In genomic region chr20:63876489-63877036, GRCh38 we compare ENCODE assay signal across 21 cellular contexts. TPM values are rescaled to one million over a fixed set of nuclear protein-coding genes. Genes with fewer than 3 reads are reported as not detected.
DNase-seq lines count a peak whose midpoint lies in the region; ATAC-seq and TF ChIP-seq lines count a peak whose summit lies in the region.
"Had no signal": no experiment of that assay in that cellular context is flagged by ENCODE, and none has a peak within 500 bp of the region (broad histone marks: within the 10 kb centered on the region; RNA-seq: fewer than 3 reads in every experiment).

No MANE protein-coding gene starts in this region.

- H3K9me3 Mint-ChIP-seq in CD14-positive monocyte (peaks cover 0 to 2% (median 0%) of the 10 kb centered on the region in 7 donors), nephron progenitor cell (no peaks in the 10 kb centered on the region)
- H3K9me3 Mint-ChIP-seq in activated T-helper 1 cell treated with anti-CD3 and anti-CD28 coated beads, Interleukin-12 subunit alpha, Interleukin-12 subunit beta, Interleukin-2, Interleukin-4 antibody, amounts not matched to agents 30 ng/mL and 10 ng/mL and 1 ng/mL, durations not matched to agents 14 hours and 24 hours and 36 hours = no peaks in the 10 kb centered on the region
- H3K9me3 Mint-ChIP-seq: CD4-positive, alpha-beta memory T cell had no signal

- H3K9ac ChIP-seq in HCT116 (ENCODE audit: low read length) = no peak overlapping the region

- H3K4me2 ChIP-seq in HCT116 (ENCODE audit: low read length) (no peak overlapping the region), PC-9 (no peak overlapping the region)

- H3K27ac ChIP-seq in HCT116 (ENCODE audit: low read depth, low read length) = no peak overlapping the region
- H3K27ac ChIP-seq in ovary = no peak overlapping the region
- H3K27ac ChIP-seq in PC-9 = no peak overlapping the region
- H3K27ac ChIP-seq: SJSA1 had no signal

- no peak for TF ChIP-seq EP300 in ovary (IDR thresholded peaks at IDR 0.05)

- H2AFZ ChIP-seq in HCT116 (ENCODE audit: low read depth, low read length, poor library complexity, severe bottlenecking) = no peak overlapping the region
- no peak overlapping the region for H2AFZ ChIP-seq in PC-9

- no peak for ATAC-seq in HCT116

- 88 to 90% (median 89%) methylated on average over 19 of the region's 19 CpGs for WGBS in ovary, 3 donors

- RAD21 ChIA-PET in HCT116 (lab: Charles Lee; ENCODE audit: low non-redundant PET in 1 of 2, low total read pairs in 2 of 2, uncharacterized antibody in 2 of 2, unreplicated experiment in 2 of 2) = no interaction called here

- CTCF ChIA-PET in HCT116 (lab: Charles Lee) = no interaction called here
- CTCF ChIA-PET in PC-9 (lab: Charles Lee) = no interaction called here

- H4K20me1 ChIP-seq in HCT116 (ENCODE audit: insufficient read depth) (no peaks in the 10 kb centered on the region), PC-9 (ENCODE audit: insufficient read depth) (peaks cover 73% of the 10 kb centered on the region)

- DNase-seq in CD14-positive monocyte (ENCODE audit: low spot score) = no peak
- DNase-seq in HCT116 (ENCODE audit: low read depth, low spot score) = no peak
- DNase-seq in activated T-helper 1 cell treated with anti-CD3 and anti-CD28 coated beads, Interleukin-12 subunit alpha, Interleukin-12 subunit beta, Interleukin-2, Interleukin-4 antibody, amounts not matched to agents 30 ng/mL and 10 ng/mL and 1 ng/mL, durations not matched to agents 14 hours and 24 hours and 36 hours (ENCODE audit: low spot score) = no peak
- DNase-seq in nephron progenitor cell = no peak
- no peak for DNase-seq in ovary
- DNase-seq in GM20000 (ENCODE audit: low spot score) = no peak
- DNase-seq in PC-9 = no peak
- no peak for DNase-seq in DMS153 treated with DMSO at 0.1 percent for 48 hours (lab: John Stamatoyannopoulos, UW; ENCODE audit: unreplicated experiment)
- DNase-seq: Calu3; CD4-positive, alpha-beta memory T cell; DND-41; NCI-H1048; NCI-H146; NCI-H226; NCI-H526 treated with DMSO at 0.1 percent for 48 hours; NK-92 treated with Interleukin-12 subunit alpha and Interleukin-12 subunit beta, amount 100 ng/mL, for 24 hours; OCI-M1; SW 1271 had no signal

- intact Hi-C loops in CD14-positive monocyte (cut with micrococcal nuclease) = no loop called here
- intact Hi-C loops in HCT116 (cut with micrococcal nuclease) = no loop called here
- intact Hi-C loops in activated T-helper 1 cell treated with anti-CD3 and anti-CD28 coated beads, Interleukin-12 subunit alpha, Interleukin-12 subunit beta, Interleukin-2, Interleukin-4 antibody, amounts not matched to agents 30 ng/mL and 10 ng/mL and 1 ng/mL, durations not matched to agents 14 hours and 24 hours and 36 hours (cut with micrococcal nuclease) = no loop called here
- intact Hi-C loops in ovary (cut with DNase I) = loop anchor here in 1 of 4 donors (10.0 kb wide), 1 partner anchor 342 kb away; the partner anchor contains the start of gene PTK6
- intact Hi-C loops in PC-9 (cut with micrococcal nuclease; ENCODE audit: unreplicated experiment) = no loop called here

- H3K27ac Mint-ChIP-seq in CD14-positive monocyte (peak overlapping the region; percentile 2 to 99 (median 77)), nephron progenitor cell (peak overlapping the region; percentile 52)
- peak overlapping the region; percentile 51 for H3K27ac Mint-ChIP-seq in activated T-helper 1 cell treated with anti-CD3 and anti-CD28 coated beads, Interleukin-12 subunit alpha, Interleukin-12 subunit beta, Interleukin-2, Interleukin-4 antibody, amounts not matched to agents 30 ng/mL and 10 ng/mL and 1 ng/mL, durations not matched to agents 14 hours and 24 hours and 36 hours
- H3K27ac Mint-ChIP-seq: CD4-positive, alpha-beta memory T cell had no signal

- H3F3A ChIP-seq in PC-9 (ENCODE audit: insufficient read depth, low read depth) = peaks cover 19% of the 10 kb centered on the region; the same call in 1 of the 2 replicates

- no peaks in the 10 kb centered on the region for H3K9me3 ChIP-seq in HCT116 (ENCODE audit: control insufficient read depth in 1 of 2, insufficient read depth in 1 of 2, low read depth in 1 of 2, low read length in 2 of 2)
- H3K9me3 ChIP-seq in ovary = no peaks in the 10 kb centered on the region
- H3K9me3 ChIP-seq in PC-9 (ENCODE audit: insufficient read depth, low read depth) = no peaks in the 10 kb centered on the region
- H3K9me3 ChIP-seq: SJSA1 had no signal

- H3K4me1 ChIP-seq in HCT116 (ENCODE audit: control insufficient read depth in 1 of 2, insufficient read depth in 2 of 2, low read length in 2 of 2) (no peaks in the 10 kb centered on the region), ovary (ENCODE audit: insufficient read depth) (no peaks in the 10 kb centered on the region), PC-9 (replicated peaks; ENCODE audit: insufficient read depth) (no peaks in the 10 kb centered on the region)

- H3K36me3 ChIP-seq in HCT116 (ENCODE audit: control insufficient read depth in 1 of 2, insufficient read depth in 2 of 2, low read length in 2 of 2) = peaks cover 38 to 49% of the 10 kb centered on the region in 2 experiments
- no peaks in the 10 kb centered on the region for H3K36me3 ChIP-seq in ovary
- peaks cover 49% of the 10 kb centered on the region for H3K36me3 ChIP-seq in PC-9 (ENCODE audit: low read depth)

- TSS peak; percentile 6 for BruUV-seq in HCT116 (replicated peaks; lab: Mats Ljungman, UMichigan)
- no TSS peak for BruUV-seq in PC-9 (replicated peaks; lab: Mats Ljungman, UMichigan)

- H3K4me3 ChIP-seq in HCT116 (replicated peaks in 1 of 2; ENCODE audit: low read depth in 1 of 2, low read length in 2 of 2) = no peak overlapping the region
- no peak overlapping the region for H3K4me3 ChIP-seq in ovary
- H3K4me3 ChIP-seq in PC-9 = no peak overlapping the region
- H3K4me3 ChIP-seq: SJSA1 had no signal

- no peaks in the 10 kb centered on the region for H3K9me2 ChIP-seq in HCT116 (ENCODE audit: insufficient read depth)
- no peaks in the 10 kb centered on the region for H3K9me2 ChIP-seq in PC-9 (ENCODE audit: insufficient read depth)

- TF ChIP-seq CTCF in CD14-positive monocyte (IDR thresholded peaks at IDR 0.05) (no peak), HCT116 (IDR thresholded peaks at IDR 0.05 in 2 of 3, conservative IDR thresholded peaks at IDR 0.05 in 1 of 3; ENCODE audit: borderline replicate concordance in 1 of 3, insufficient read depth in 1 of 3, low read depth in 2 of 3, low read length in 2 of 3) (no peak), nephron progenitor cell (IDR thresholded peaks at IDR 0.05) (no peak), ovary (IDR thresholded peaks at IDR 0.05) (no peak), GM20000 (IDR thresholded peaks at IDR 0.05; ENCODE audit: extremely low read depth, missing control alignments) (no peak), PC-9 (conservative IDR thresholded peaks at IDR 0.05) (no peak)

- TF ChIP-seq RAD21 in HCT116 (IDR thresholded peaks at IDR 0.05; ENCODE audit: low read depth) = no peak

- TF ChIP-seq POLR2A in HCT116 (IDR thresholded peaks at IDR 0.05; ENCODE audit: borderline replicate concordance, extremely low read depth, insufficient read depth, insufficient read length) (no peak), ovary (IDR thresholded peaks at IDR 0.05) (no peak)

- H3K79me2 ChIP-seq in HCT116 (ENCODE audit: insufficient read depth, low read length) = peaks cover 85% of the 10 kb centered on the region
- peaks cover 71% of the 10 kb centered on the region for H3K79me2 ChIP-seq in PC-9 (ENCODE audit: low read depth)

- no peak overlapping the region for H3K4me3 Mint-ChIP-seq in CD14-positive monocyte
- no peak overlapping the region for H3K4me3 Mint-ChIP-seq in activated T-helper 1 cell treated with anti-CD3 and anti-CD28 coated beads, Interleukin-12 subunit alpha, Interleukin-12 subunit beta, Interleukin-2, Interleukin-4 antibody, amounts not matched to agents 30 ng/mL and 10 ng/mL and 1 ng/mL, durations not matched to agents 14 hours and 24 hours and 36 hours
- H3K4me3 Mint-ChIP-seq in nephron progenitor cell = no peak overlapping the region
- H3K4me3 Mint-ChIP-seq: CD4-positive, alpha-beta memory T cell had no signal

- H3K27me3 Mint-ChIP-seq in CD14-positive monocyte (ENCODE audit: low read depth in 3 of 3) (peaks cover 0 to 4% (median 1%) of the 10 kb centered on the region in 3 donors), nephron progenitor cell (ENCODE audit: low read depth, poor library complexity) (no peaks in the 10 kb centered on the region)
- no peaks in the 10 kb centered on the region for H3K27me3 Mint-ChIP-seq in activated T-helper 1 cell treated with anti-CD3 and anti-CD28 coated beads, Interleukin-12 subunit alpha, Interleukin-12 subunit beta, Interleukin-2, Interleukin-4 antibody, amounts not matched to agents 30 ng/mL and 10 ng/mL and 1 ng/mL, durations not matched to agents 14 hours and 24 hours and 36 hours (ENCODE audit: insufficient read depth)
- H3K27me3 Mint-ChIP-seq: CD4-positive, alpha-beta memory T cell had no signal

- H3K4me1 Mint-ChIP-seq in CD14-positive monocyte (peaks cover 56% of the 10 kb centered on the region), nephron progenitor cell (no peaks in the 10 kb centered on the region)
- H3K4me1 Mint-ChIP-seq in activated T-helper 1 cell treated with anti-CD3 and anti-CD28 coated beads, Interleukin-12 subunit alpha, Interleukin-12 subunit beta, Interleukin-2, Interleukin-4 antibody, amounts not matched to agents 30 ng/mL and 10 ng/mL and 1 ng/mL, durations not matched to agents 14 hours and 24 hours and 36 hours (ENCODE audit: low read depth) = peaks cover 8% of the 10 kb centered on the region

- POLR2A ChIA-PET in HCT116 (lab: Charles Lee) = no interaction called here
- POLR2A ChIA-PET in PC-9 (lab: Charles Lee; ENCODE audit: unreplicated experiment) = no interaction called here

- peaks cover 62 to 88% of the 10 kb centered on the region in 2 donors for H3K36me3 Mint-ChIP-seq in CD14-positive monocyte
- H3K36me3 Mint-ChIP-seq in activated T-helper 1 cell treated with anti-CD3 and anti-CD28 coated beads, Interleukin-12 subunit alpha, Interleukin-12 subunit beta, Interleukin-2, Interleukin-4 antibody, amounts not matched to agents 30 ng/mL and 10 ng/mL and 1 ng/mL, durations not matched to agents 14 hours and 24 hours and 36 hours (ENCODE audit: low read depth) = peaks cover 24% of the 10 kb centered on the region
- H3K36me3 Mint-ChIP-seq in nephron progenitor cell (ENCODE audit: low read depth) = peaks cover 43% of the 10 kb centered on the region

- no peaks in the 10 kb centered on the region for H3K27me3 ChIP-seq in HCT116 (ENCODE audit: insufficient read depth, low read length)
- H3K27me3 ChIP-seq in ovary = no peaks in the 10 kb centered on the region
- no peaks in the 10 kb centered on the region for H3K27me3 ChIP-seq in PC-9 (ENCODE audit: insufficient read depth, low read depth)
- H3K27me3 ChIP-seq: SJSA1 had no signal

RNA-seq across cellular contexts. Expression of gene TPD52L2, which starts 11.5 kb away (rescaled TPM):
- polyA plus RNA-seq in CD14-positive monocyte = 100 to 1,000 TPM; 144 to 167 TPM
- 149 TPM for total RNA-seq in HCT116 (2021; ENCODE audit: unreplicated experiment)
- polyA plus RNA-seq in HCT116 (2012) = 105 and 113 TPM in 2 replicates
- total RNA-seq in activated T-helper 1 cell treated with anti-CD3 and anti-CD28 coated beads, Interleukin-12 subunit alpha, Interleukin-12 subunit beta, Interleukin-2, Interleukin-4 antibody, amounts not matched to agents 30 ng/mL and 10 ng/mL and 1 ng/mL, durations not matched to agents 14 hours and 24 hours and 36 hours = 65.9 and 73.2 TPM in 2 replicates
- total RNA-seq in ovary = 10 to 100 TPM; 51.5 to 78.0 (median 68.8) TPM
- 10 to 100 TPM; 73.3 to 78.9 TPM for polyA plus RNA-seq in ovary
- total RNA-seq in PC-9 (2021) = 149 and 158 TPM in 2 replicates

RNA-seq across cellular contexts. Expression of gene ABHD16B, which starts 15.3 kb away (rescaled TPM):
- not detected for polyA plus RNA-seq in CD14-positive monocyte
- not detected for total RNA-seq in HCT116 (2021; ENCODE audit: unreplicated experiment)
- polyA plus RNA-seq in HCT116 (2012) = 0.86 TPM in 1 of 2 replicates, not detected in the other
- not detected in 2 replicates for total RNA-seq in activated T-helper 1 cell treated with anti-CD3 and anti-CD28 coated beads, Interleukin-12 subunit alpha, Interleukin-12 subunit beta, Interleukin-2, Interleukin-4 antibody, amounts not matched to agents 30 ng/mL and 10 ng/mL and 1 ng/mL, durations not matched to agents 14 hours and 24 hours and 36 hours
- not detected for total RNA-seq in ovary
- under 1 TPM in 1 of 2 donors, not detected in 1; 0.57 TPM for polyA plus RNA-seq in ovary
- not detected in 2 replicates for total RNA-seq in PC-9 (2021)
- total RNA-seq: CD4-positive, alpha-beta memory T cell; H1; MCF 10A; SJSA1 had no signal
- polyA plus RNA-seq: CD4-positive, alpha-beta memory T cell; H1 had no signal

RNA-seq across cellular contexts. Expression of gene DNAJC5, which starts 18.4 kb away (rescaled TPM):
- polyA plus RNA-seq in CD14-positive monocyte = 1 to 10 TPM; 5.9 to 7.4 TPM
- total RNA-seq in HCT116 (2021; ENCODE audit: unreplicated experiment) = 38.3 TPM
- 27.0 and 27.6 TPM in 2 replicates for polyA plus RNA-seq in HCT116 (2012)
- total RNA-seq in activated T-helper 1 cell treated with anti-CD3 and anti-CD28 coated beads, Interleukin-12 subunit alpha, Interleukin-12 subunit beta, Interleukin-2, Interleukin-4 antibody, amounts not matched to agents 30 ng/mL and 10 ng/mL and 1 ng/mL, durations not matched to agents 14 hours and 24 hours and 36 hours = 47.5 and 48.2 TPM in 2 replicates
- total RNA-seq in ovary = 10 to 100 TPM; 12.4 to 32.8 (median 26.5) TPM
- 10 to 100 TPM; 11.1 to 12.3 TPM for polyA plus RNA-seq in ovary
- 47.0 and 48.1 TPM in 2 replicates for total RNA-seq in PC-9 (2021)

RNA-seq across cellular contexts. Expression of gene ZBTB46, which starts 45.5 kb away (rescaled TPM):
- under 1 TPM; 0.07 to 0.37 TPM for polyA plus RNA-seq in CD14-positive monocyte
- total RNA-seq in HCT116 (2021; ENCODE audit: unreplicated experiment) = 10.7 TPM
- 4.1 and 4.8 TPM in 2 replicates for polyA plus RNA-seq in HCT116 (2012)
- 1.1 and 1.2 TPM in 2 replicates for total RNA-seq in activated T-helper 1 cell treated with anti-CD3 and anti-CD28 coated beads, Interleukin-12 subunit alpha, Interleukin-12 subunit beta, Interleukin-2, Interleukin-4 antibody, amounts not matched to agents 30 ng/mL and 10 ng/mL and 1 ng/mL, durations not matched to agents 14 hours and 24 hours and 36 hours
- 10 to 100 TPM; 11.4 to 55.1 (median 35.2) TPM for total RNA-seq in ovary
- 10 to 100 TPM in 1 of 2 donors, 1 to 10 TPM in 1; 4.1 to 12.2 TPM for polyA plus RNA-seq in ovary
- 3.6 and 4.9 TPM in 2 replicates for total RNA-seq in PC-9 (2021)
